ENCODE assay signal across 19 cellular contexts in genomic region chr4:146957252-146957651, GRCh38. TPM values are rescaled to one million over a fixed set of nuclear protein-coding genes. Genes with fewer than 3 reads are reported as not detected.
A peak's percentile ranks its signal among the peaks of the same experiment; 100 is the strongest.
DNase-seq lines count a peak whose midpoint lies in the region; ATAC-seq and TF ChIP-seq lines count a peak whose summit lies in the region.
"Had no signal": no experiment of that assay in that cellular context is flagged by ENCODE, and none has a peak within 500 bp of the region (broad histone marks: within the 10 kb centered on the region; RNA-seq: fewer than 3 reads in every experiment).

No MANE protein-coding gene starts in this region.

- ATAC-seq in IMR-90 (ENCODE audit: low read depth), result no peak
- no peak for ATAC-seq in HG02938 (IDR thresholded peaks at IDR 0.05; ENCODE audit: unreplicated experiment)
- ATAC-seq in HG02973 (IDR thresholded peaks at IDR 0.05; ENCODE audit: unreplicated experiment), result no peak
- ATAC-seq: K562, T-cell had no signal

- H3K4me1 ChIP-seq in IMR-90 (ENCODE audit: control insufficient read depth, insufficient read depth, low read length), result no peaks in the 10 kb centered on the region
- peaks cover 11% of the 10 kb centered on the region for H3K4me1 ChIP-seq in mammary epithelial cell (ENCODE audit: insufficient read depth, low read length)
- H3K4me1 ChIP-seq in mesenchymal stem cell (ENCODE audit: control insufficient read depth, insufficient read depth, low read depth, low read length), result peaks cover 7% of the 10 kb centered on the region
- no peaks in the 10 kb centered on the region for H3K4me1 ChIP-seq in prostate gland (replicated peaks)

- H3K9me3 Mint-ChIP-seq in Calu3 (ENCODE audit: low read depth, unreplicated experiment), result no peaks in the 10 kb centered on the region
- H3K9me3 Mint-ChIP-seq: dendritic cell treated with granulocyte-macrophage colony-stimulating factor and Interleukin-4, amounts not matched to agents 40 ng/mL and 50 ng/mL, for 4 days; T-cell had no signal

- H3K27ac Mint-ChIP-seq in Calu3 (ENCODE audit: unreplicated experiment), result peak overlapping the region; percentile 26
- H3K27ac Mint-ChIP-seq: CD8-positive, alpha-beta memory T cell; dendritic cell treated with granulocyte-macrophage colony-stimulating factor and Interleukin-4, amounts not matched to agents 40 ng/mL and 50 ng/mL, for 4 days; T-cell had no signal

- no peak overlapping the region for H3K23ac ChIP-seq in IMR-90 (ENCODE audit: low read depth, low read length)
- no peak overlapping the region for H3K23ac ChIP-seq in mesenchymal stem cell (ENCODE audit: low read length in 2 of 2)

- peaks cover 21% of the 10 kb centered on the region for H3K4me1 Mint-ChIP-seq in Calu3 (ENCODE audit: low read depth, unreplicated experiment)
- H3K4me1 Mint-ChIP-seq: CD8-positive, alpha-beta memory T cell; T-cell had no signal

- H3K36me3 Mint-ChIP-seq in Calu3 (ENCODE audit: insufficient read depth, unreplicated experiment), result peaks cover 4% of the 10 kb centered on the region
- H3K36me3 Mint-ChIP-seq: CD8-positive, alpha-beta memory T cell; T-cell had no signal

- no peaks in the 10 kb centered on the region for H3K9me1 ChIP-seq in IMR-90 (ENCODE audit: insufficient read depth, low read length)

- H3K27me3 ChIP-seq in IMR-90 (ENCODE audit: control insufficient read depth, insufficient read depth, low read length) (no peaks in the 10 kb centered on the region; the same call in 1 of the 2 replicates), mammary epithelial cell (ENCODE audit: insufficient read depth, low read length) (no peaks in the 10 kb centered on the region), mesenchymal stem cell (ENCODE audit: control insufficient read depth in 1 of 2, insufficient read depth in 1 of 2, low read length in 2 of 2) (no peaks in the 10 kb centered on the region), prostate gland (replicated peaks; ENCODE audit: insufficient read depth) (no peaks in the 10 kb centered on the region)
- H3K27me3 ChIP-seq: ovary had no signal

- no peaks in the 10 kb centered on the region for H3K9me3 ChIP-seq in IMR-90 (ENCODE audit: control insufficient read depth, insufficient read depth, low read length)
- no peaks in the 10 kb centered on the region for H3K9me3 ChIP-seq in mammary epithelial cell (replicated peaks; ENCODE audit: insufficient read depth, low read length)
- no peaks in the 10 kb centered on the region for H3K9me3 ChIP-seq in mesenchymal stem cell (ENCODE audit: control insufficient read depth, low read length)
- H3K9me3 ChIP-seq in prostate gland, result no peaks in the 10 kb centered on the region
- H3K9me3 ChIP-seq: ovary had no signal

- H3K4me2 ChIP-seq in IMR-90 (ENCODE audit: low read depth, low read length) (no peak overlapping the region), mammary epithelial cell (ENCODE audit: insufficient read depth, low read depth, low read length) (no peak overlapping the region), mesenchymal stem cell (ENCODE audit: low read length, poor library complexity, severe bottlenecking) (no peak overlapping the region)

- no peak overlapping the region for H2AFZ ChIP-seq in IMR-90 (replicated peaks; ENCODE audit: low read length, poor library complexity)
- peak overlapping the region; percentile 9 for H2AFZ ChIP-seq in mammary epithelial cell (ENCODE audit: low read depth, low read length)
- H2AFZ ChIP-seq in mesenchymal stem cell (ENCODE audit: low read depth, low read length), result no peak overlapping the region

- peak; percentile 40 for DNase-seq in Calu3
- peak; percentile 85 for DNase-seq in IMR-90
- DNase-seq in mammary epithelial cell, result peak; percentile 77
- DNase-seq in mesenchymal stem cell, result peak; percentile 69
- no peak for DNase-seq in prostate gland (ENCODE audit: low spot score)
- no peak for DNase-seq in activated CD4-positive, CD25-positive, alpha-beta regulatory T cell treated with anti-CD3 and anti-CD28 coated beads, Interleukin-2, amount 50 U/mL, for 72 hours
- DNase-seq: activated CD4-positive, alpha-beta T cell treated with anti-CD3 and anti-CD28 coated beads, Interleukin-2, amount 50 U/mL, for 4 hours; activated naive CD4-positive, alpha-beta T cell treated with Interleukin-2 at 50 U/mL for 16 hours; CD8-positive, alpha-beta memory T cell; NCI-H1930; NK-92 treated with Interleukin-12 subunit alpha and Interleukin-12 subunit beta, amount 100 ng/mL, for 24 hours; ovary; stimulated activated CD4-positive, alpha-beta T cell treated with anti-CD3 and anti-CD28 coated beads, Interleukin-2, amount 100 ng/mL, for 24 hours; stimulated activated naive CD4-positive, alpha-beta T cell; T-cell had no signal

- no peak overlapping the region for H4K8ac ChIP-seq in IMR-90 (ENCODE audit: low read depth in 2 of 2, low read length in 2 of 2)
- H4K8ac ChIP-seq in mesenchymal stem cell (ENCODE audit: low read length), result no peak overlapping the region

- dilution Hi-C loops in IMR-90 (cut with HindIII; ENCODE audit: low sequenced_read_pairs, unreplicated experiment), result no loop called here
- dilution Hi-C loops in mammary epithelial cell (cut with HindIII; ENCODE audit: low sequenced_read_pairs), result no loop called here

- BruUV-seq in Calu3 (replicated peaks; lab: Mats Ljungman, UMichigan) (no TSS peak), IMR-90 (replicated peaks; lab: Mats Ljungman, UMichigan) (no TSS peak), mammary epithelial cell (replicated peaks; lab: Mats Ljungman, UMichigan) (no TSS peak)

- H3K56ac ChIP-seq in IMR-90 (ENCODE audit: extremely low read depth, insufficient read depth, low read length), result no peak overlapping the region

- TF ChIP-seq POLR2A in IMR-90 (IDR thresholded peaks at IDR 0.05; ENCODE audit: low read depth, low read length) (no peak), prostate gland (IDR thresholded peaks at IDR 0.05) (no peak)

- no peak overlapping the region for H3K4me3 ChIP-seq in IMR-90 (ENCODE audit: insufficient read depth, low read depth, low read length)
- no peak overlapping the region for H3K4me3 ChIP-seq in mammary epithelial cell (replicated peaks in 1 of 3; ENCODE audit: insufficient read depth in 1 of 3, low read depth in 2 of 3, low read length in 3 of 3)
- no peak overlapping the region for H3K4me3 ChIP-seq in mesenchymal stem cell (ENCODE audit: insufficient read depth in 1 of 2, low read depth in 1 of 2, low read length in 2 of 2)
- H3K4me3 ChIP-seq in prostate gland, result no peak overlapping the region
- H3K4me3 ChIP-seq: K562, ovary had no signal

- intact Hi-C loops in Calu3 (cut with micrococcal nuclease; ENCODE audit: unreplicated experiment), result no loop called here
- intact Hi-C loops in IMR-90 (cut with micrococcal nuclease), result no loop called here
- intact Hi-C loops in mammary epithelial cell (cut with micrococcal nuclease), result no loop called here
- intact Hi-C loops in prostate gland (cut with DNase I), result no loop called here

- TF ChIP-seq CTCF in Calu3 (IDR thresholded peaks at IDR 0.05; ENCODE audit: unreplicated experiment), result no peak
- TF ChIP-seq CTCF in IMR-90 (conservative IDR thresholded peaks at IDR 0.05; ENCODE audit: low read depth, low read length), result no peak
- no peak for TF ChIP-seq CTCF in mammary epithelial cell (conservative IDR thresholded peaks at IDR 0.05 in 1 of 2, IDR thresholded peaks at IDR 0.05 in 1 of 2; ENCODE audit: extremely low read depth in 1 of 2, insufficient read depth in 1 of 2, low read depth in 1 of 2, low read length in 2 of 2)
- TF ChIP-seq CTCF in prostate gland (IDR thresholded peaks at IDR 0.05), result no peak

- no peak overlapping the region for H3K4me3 Mint-ChIP-seq in Calu3 (ENCODE audit: low read depth, unreplicated experiment)
- H3K4me3 Mint-ChIP-seq: CD8-positive, alpha-beta memory T cell; dendritic cell treated with granulocyte-macrophage colony-stimulating factor and Interleukin-4, amounts not matched to agents 40 ng/mL and 50 ng/mL, for 4 days; T-cell had no signal

- H2BK15ac ChIP-seq in IMR-90 (ENCODE audit: low read depth, low read length) (no peak overlapping the region), mesenchymal stem cell (ENCODE audit: low read depth, poor library complexity, severe bottlenecking) (no peak overlapping the region)

- H4K20me1 ChIP-seq in IMR-90 (ENCODE audit: insufficient read depth, low read length) (no peaks in the 10 kb centered on the region), mammary epithelial cell (ENCODE audit: insufficient read depth, low read length) (no peaks in the 10 kb centered on the region)

- TF ChIP-seq RAD21 in IMR-90 (IDR thresholded peaks at IDR 0.05; ENCODE audit: low read length), result no peak

- no peak overlapping the region for H3K14ac ChIP-seq in IMR-90 (replicated peaks; ENCODE audit: low read depth, low read length)
- H3K14ac ChIP-seq in mesenchymal stem cell (ENCODE audit: low read length in 2 of 2), result no peak overlapping the region

- no peaks in the 10 kb centered on the region for H3K79me2 ChIP-seq in mammary epithelial cell (ENCODE audit: insufficient read depth, low read length)

- H3K36me3 ChIP-seq in IMR-90 (ENCODE audit: control insufficient read depth, insufficient read depth, low read length) (no peaks in the 10 kb centered on the region), mammary epithelial cell (ENCODE audit: insufficient read depth, low read length) (no peaks in the 10 kb centered on the region), mesenchymal stem cell (ENCODE audit: control insufficient read depth in 1 of 2, insufficient read depth in 2 of 2, low read depth in 1 of 2, low read length in 2 of 2) (no peaks in the 10 kb centered on the region), prostate gland (no peaks in the 10 kb centered on the region)
- H3K36me3 ChIP-seq: ovary had no signal

- no peak overlapping the region for H4K5ac ChIP-seq in IMR-90 (ENCODE audit: low read depth, low read length)

- H2AK5ac ChIP-seq in IMR-90 (ENCODE audit: low read depth, low read length), result no peak overlapping the region
- no peak overlapping the region for H2AK5ac ChIP-seq in mesenchymal stem cell (ENCODE audit: low read length, severe bottlenecking)

- H4K91ac ChIP-seq in IMR-90 (ENCODE audit: insufficient read depth, low read depth, low read length) (no peak overlapping the region), mesenchymal stem cell (ENCODE audit: low read length) (no peak overlapping the region)

- H2BK12ac ChIP-seq in mesenchymal stem cell (ENCODE audit: low read length in 2 of 2), result no peak overlapping the region

- no peak overlapping the region for H2AK9ac ChIP-seq in IMR-90 (replicated peaks; ENCODE audit: low read depth, low read length, poor library complexity)

- H3K79me1 ChIP-seq in IMR-90 (ENCODE audit: low read depth in 1 of 2, low read length in 2 of 2) (no peaks in the 10 kb centered on the region), mesenchymal stem cell (replicated peaks; ENCODE audit: low read length, poor library complexity, severe bottlenecking) (no peaks in the 10 kb centered on the region)

- no peak overlapping the region for H3K18ac ChIP-seq in IMR-90 (ENCODE audit: low read depth, low read length)
- H3K18ac ChIP-seq in mesenchymal stem cell (ENCODE audit: low read depth in 1 of 2, low read length in 2 of 2), result no peak overlapping the region

- H3K27ac ChIP-seq in IMR-90 (ENCODE audit: insufficient read depth, low read length) (no peak overlapping the region), mammary epithelial cell (ENCODE audit: insufficient read depth, low read depth, low read length) (no peak overlapping the region), mesenchymal stem cell (ENCODE audit: low read length, poor library complexity, severe bottlenecking) (peak overlapping the region; percentile 61), prostate gland (no peak overlapping the region)
- H3K27ac ChIP-seq: ovary had no signal

- H3K9ac ChIP-seq in IMR-90 (ENCODE audit: low read depth, low read length) (no peak overlapping the region), mammary epithelial cell (ENCODE audit: insufficient read depth, low read length) (no peak overlapping the region), mesenchymal stem cell (ENCODE audit: low read length) (no peak overlapping the region)

- in situ Hi-C loops in IMR-90 (cut with MboI; ENCODE audit: low sequenced_read_pairs) (no loop called here), mammary epithelial cell (cut with MboI; ENCODE audit: low sequenced_read_pairs in 2 of 2) (no loop called here)

- peak overlapping the region; percentile 17; the same call in 1 of the 2 replicates for H2BK20ac ChIP-seq in IMR-90 (ENCODE audit: low read depth, low read length)

- CTCF ChIA-PET in Calu3 (lab: Charles Lee) (no interaction called here), IMR-90 (lab: Yijun Ruan, JAX) (no interaction called here), mammary epithelial cell (lab: Charles Lee; ENCODE audit: low non-redundant PET) (no interaction called here)

- H3K4ac ChIP-seq in IMR-90 (ENCODE audit: low read depth, low read length), result no peak overlapping the region
- no peak overlapping the region for H3K4ac ChIP-seq in mesenchymal stem cell (ENCODE audit: low read depth in 1 of 2, low read length in 2 of 2)

- no CpG with 5 or more reads among the region's 4 CpGs for WGBS in IMR-90 (ENCODE audit: extremely low coverage in 2 of 2, insufficient read length in 1 of 2), 2 experiments
- 40% methylated on average over 4 of the region's 4 CpGs for WGBS in mammary epithelial cell (ENCODE audit: low coverage, missing lambda C conversion rate)
- 76% methylated on average over 2 of the region's 4 CpGs for WGBS in mesenchymal stem cell
- 69% methylated on average over 4 of the region's 4 CpGs for WGBS in prostate gland

- no peaks in the 10 kb centered on the region for H3K27me3 Mint-ChIP-seq in Calu3 (ENCODE audit: unreplicated experiment)
- H3K27me3 Mint-ChIP-seq: dendritic cell treated with granulocyte-macrophage colony-stimulating factor and Interleukin-4, amounts not matched to agents 40 ng/mL and 50 ng/mL, for 4 days had no signal

- H2BK120ac ChIP-seq in IMR-90 (ENCODE audit: low read depth, low read length) (peak overlapping the region; percentile 38; the same call in 1 of the 2 replicates), mesenchymal stem cell (ENCODE audit: low read depth, low read length) (no peak overlapping the region)

- H2BK5ac ChIP-seq in IMR-90 (ENCODE audit: low read depth, low read length, poor library complexity, severe bottlenecking) (no peak overlapping the region), mesenchymal stem cell (ENCODE audit: low read depth, low read length, poor library complexity, severe bottlenecking) (no peak overlapping the region)

- POLR2A ChIA-PET in IMR-90 (lab: Charles Lee; ENCODE audit: unreplicated experiment), result no interaction called here

RNA-seq across cellular contexts. Expression of gene TTC29, which starts 11.6 kb away (rescaled TPM):
- not detected in 2 replicates for total RNA-seq in Calu3 (2022)
- total RNA-seq in IMR-90 (2012; rRNA removed), result under 0.01 TPM in 1 of 2 replicates, not detected in the other
- polyA plus RNA-seq in IMR-90 (2012; rRNA removed), result not detected in 2 replicates
- not detected in 2 replicates for polyA plus RNA-seq in IMR-90 (2012; cell fraction: cytosol; rRNA removed)
- not detected in 2 replicates for polyA plus RNA-seq in IMR-90 (2012; cell fraction: nucleus; rRNA removed; ENCODE audit: low replicate concordance)
- 1 to 10 TPM in 1 of 2 donors, not detected in 1; 1.5 TPM for total RNA-seq in mammary epithelial cell
- polyA plus RNA-seq in mammary epithelial cell, result not detected
- polyA minus RNA-seq in mammary epithelial cell, result not detected
- polyA plus RNA-seq in mesenchymal stem cell (2013, experiment 1 of 2), result 0.03 TPM
- polyA plus RNA-seq in mesenchymal stem cell (2013, experiment 2 of 2), result 0.10 TPM
- 1 to 10 TPM in 1 of 2 donors, not detected in 1; 3.1 TPM for total RNA-seq in prostate gland
- total RNA-seq: CD8-positive, alpha-beta memory T cell; K562; T-cell had no signal
- polyA plus RNA-seq: CD8-positive, alpha-beta memory T cell had no signal

Comparison
In these comparisons a context has a peak if more than half of its experiments do, and no peak if none do; other contexts are left out.
1. DNase-seq: peak in Calu3 (single experiment), IMR-90 (single experiment), mammary epithelial cell (single experiment) and mesenchymal stem cell (single experiment); none in prostate gland (single experiment) and activated CD4-positive, CD25-positive, alpha-beta regulatory T cell treated with anti-CD3 and anti-CD28 coated beads, Interleukin-2, amount 50 U/mL, for 72 hours (single experiment).